17 cellular contexts compared by ENCODE assay signal in the genomic region with DNA sequence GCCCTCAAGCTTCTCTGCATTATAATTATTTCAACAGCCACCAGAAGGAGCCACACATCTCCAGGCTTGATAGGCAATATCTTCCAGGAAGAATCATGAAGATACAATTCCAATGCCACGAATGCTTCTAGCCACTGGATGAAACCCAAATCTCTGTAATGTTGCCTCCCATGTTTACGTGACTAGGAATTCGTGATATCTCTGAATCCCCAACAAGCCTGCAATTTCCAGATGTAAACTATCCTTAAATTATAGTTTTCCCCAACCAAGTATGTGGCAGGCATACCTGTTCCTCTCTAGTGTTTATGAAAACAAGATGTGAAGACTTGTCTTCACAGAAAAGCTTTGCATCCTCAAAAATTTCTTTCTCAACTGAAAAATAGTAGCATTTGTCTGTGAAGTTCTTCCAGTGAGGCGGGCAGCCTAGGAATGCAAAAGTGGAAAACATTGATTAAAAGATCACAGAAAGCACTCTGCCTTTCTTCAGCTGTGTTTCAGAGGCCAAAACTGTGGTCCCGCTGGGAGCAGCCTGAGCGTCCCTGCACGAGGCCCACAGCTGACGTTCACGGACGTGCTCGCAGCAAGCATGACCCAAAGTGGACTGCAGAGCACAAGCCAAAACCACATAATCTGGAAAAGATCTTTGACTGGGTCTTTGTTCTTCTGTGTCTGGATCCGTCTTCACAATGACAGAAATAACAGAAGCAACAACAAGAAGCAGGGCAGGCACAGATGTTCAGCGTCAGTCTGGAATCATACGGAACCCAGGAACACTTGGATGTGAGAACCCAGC.
A peak's percentile ranks its signal among the peaks of the same experiment; 100 is the strongest.
DNase-seq lines count a peak whose midpoint lies in the region; ATAC-seq and TF ChIP-seq lines count a peak whose summit lies in the region.
"Had no signal": no experiment of that assay in that cellular context is flagged by ENCODE, and none has a peak within 500 bp of the region (broad histone marks: within the 10 kb centered on the region; RNA-seq: fewer than 3 reads in every experiment).

No MANE protein-coding gene starts in this region.

- no peak overlapping the region for H2AK5ac ChIP-seq in IMR-90 (ENCODE audit: low read depth, low read length)

- H3K27me3 Mint-ChIP-seq in chondrocyte (ENCODE audit: low read depth): peaks cover 7% of the 10 kb centered on the region
- H3K27me3 Mint-ChIP-seq: activated CD4-positive, alpha-beta memory T cell treated with anti-CD3 and anti-CD28 coated beads, Interleukin-2, amount 10 ng/mL, durations not matched to agents 7 days and 5 days had no signal

- no peak overlapping the region for H4K91ac ChIP-seq in IMR-90 (ENCODE audit: insufficient read depth, low read depth, low read length)

- H3K4me3 ChIP-seq in IMR-90 (ENCODE audit: insufficient read depth, low read depth, low read length) (no peak overlapping the region), testis (no peak overlapping the region), left lung (no peak overlapping the region)
- H3K4me3 ChIP-seq: GM23248 had no signal

- H3K27ac ChIP-seq in IMR-90 (ENCODE audit: insufficient read depth, low read length) (no peak overlapping the region), testis (no peak overlapping the region), left lung (peak overlapping the region in 1 of 2 donors; percentile 0)
- H3K27ac ChIP-seq: GM23248, parathyroid adenoma had no signal

- H4K5ac ChIP-seq in IMR-90 (ENCODE audit: low read depth, low read length): no peak overlapping the region; the same call in 1 of the 2 replicates

- H3K27me3 ChIP-seq in IMR-90 (ENCODE audit: control insufficient read depth, insufficient read depth, low read length) (peaks cover 40% of the 10 kb centered on the region), testis (no peaks in the 10 kb centered on the region), left lung (no peaks in the 10 kb centered on the region)

- H3K4ac ChIP-seq in IMR-90 (ENCODE audit: low read depth, low read length): no peak overlapping the region

- POLR2A ChIA-PET in IMR-90 (lab: Charles Lee; ENCODE audit: unreplicated experiment): no interaction called here

- H3K36me3 Mint-ChIP-seq in chondrocyte (ENCODE audit: low read depth): no peaks in the 10 kb centered on the region
- H3K36me3 Mint-ChIP-seq: CD4-positive, alpha-beta memory T cell had no signal

- H2BK120ac ChIP-seq in IMR-90 (ENCODE audit: low read depth, low read length): no peak overlapping the region; the same call in 1 of the 2 replicates

- no peaks in the 10 kb centered on the region for H3K79me1 ChIP-seq in IMR-90 (ENCODE audit: low read depth in 1 of 2, low read length in 2 of 2)

- H3K36me3 ChIP-seq in IMR-90 (ENCODE audit: control insufficient read depth, insufficient read depth, low read length) (no peaks in the 10 kb centered on the region), testis (ENCODE audit: low read depth, missing control alignments) (no peaks in the 10 kb centered on the region), left lung (no peaks in the 10 kb centered on the region)

- no peak for DNase-seq in IMR-90
- DNase-seq in fibroblast of peridontal ligament (ENCODE audit: extremely low read depth): peak; percentile 90
- DNase-seq in mucosa of gallbladder (ENCODE audit: low spot score): peak; percentile 60
- DNase-seq in testis: peak; percentile 37
- DNase-seq in chondrocyte (ENCODE audit: low spot score): no peak
- no peak for DNase-seq in NCI-H82 (lab: John Stamatoyannopoulos, UW)
- DNase-seq in kidney tubule cell (ENCODE audit: low spot score): no peak
- no peak for DNase-seq in left lung
- DNase-seq: activated CD4-positive, alpha-beta memory T cell treated with anti-CD3 and anti-CD28 coated beads, Interleukin-2, amount 10 ng/mL, durations not matched to agents 7 days and 5 days; CD4-positive, alpha-beta memory T cell; GM23248; mammary epithelial cell; NCI-H1694; NCI-H526 treated with DMSO at 0.1 percent for 48 hours; stimulated activated CD4-positive, alpha-beta T cell treated with anti-CD3 and anti-CD28 coated beads, Interleukin-1b, Interleukin-23, amount 100 ng/mL, for 48 hours had no signal

- in situ Hi-C loops in IMR-90 (cut with MboI; ENCODE audit: low sequenced_read_pairs): no loop called here

- no peak overlapping the region for H4K8ac ChIP-seq in IMR-90 (ENCODE audit: low read depth in 2 of 2, low read length in 2 of 2)

- no TSS peak for BruUV-seq in IMR-90 (replicated peaks; lab: Mats Ljungman, UMichigan)

- H3K4me1 ChIP-seq in IMR-90 (ENCODE audit: control insufficient read depth, insufficient read depth, low read length) (peaks cover 7% of the 10 kb centered on the region; the same call in 1 of the 2 replicates), testis (no peaks in the 10 kb centered on the region), left lung (peaks cover 9 to 23% of the 10 kb centered on the region in 2 donors)
- H3K4me1 ChIP-seq: parathyroid adenoma had no signal

- no peak overlapping the region for H3K9ac ChIP-seq in IMR-90 (ENCODE audit: low read depth, low read length)
- H3K9ac ChIP-seq: GM23248, parathyroid adenoma had no signal

- TF ChIP-seq POLR2A in IMR-90 (IDR thresholded peaks at IDR 0.05; ENCODE audit: low read depth, low read length) (no peak), testis (IDR thresholded peaks at IDR 0.05) (no peak)

- no peaks in the 10 kb centered on the region; the same call in 1 of the 2 replicates for H4K20me1 ChIP-seq in IMR-90 (ENCODE audit: insufficient read depth, low read length)

- no peak overlapping the region for H3K4me2 ChIP-seq in IMR-90 (ENCODE audit: low read depth, low read length)

- peak overlapping the region; percentile 14 for H2AFZ ChIP-seq in IMR-90 (replicated peaks; ENCODE audit: low read length, poor library complexity)
- H2AFZ ChIP-seq: GM23248, parathyroid adenoma had no signal

- no peak overlapping the region for H3K56ac ChIP-seq in IMR-90 (ENCODE audit: extremely low read depth, insufficient read depth, low read length)

- CTCF ChIA-PET in IMR-90 (lab: Yijun Ruan, JAX): no interaction called here

- no peak overlapping the region for H3K18ac ChIP-seq in IMR-90 (ENCODE audit: low read depth, low read length)

- H3K9me3 Mint-ChIP-seq in chondrocyte (ENCODE audit: low read depth): no peaks in the 10 kb centered on the region
- H3K9me3 Mint-ChIP-seq: activated CD4-positive, alpha-beta memory T cell treated with anti-CD3 and anti-CD28 coated beads, Interleukin-2, amount 10 ng/mL, durations not matched to agents 7 days and 5 days; activated T-helper 17 cell treated with anti-CD3 and anti-CD28 coated beads, Interleukin-2, amount 50 U/mL, for 72 hours; CD4-positive, alpha-beta memory T cell had no signal

- H3K14ac ChIP-seq in IMR-90 (replicated peaks; ENCODE audit: low read depth, low read length): no peak overlapping the region

- no peak overlapping the region for H2BK15ac ChIP-seq in IMR-90 (ENCODE audit: low read depth, low read length)

- no peaks in the 10 kb centered on the region for H3K9me1 ChIP-seq in IMR-90 (ENCODE audit: insufficient read depth, low read length)

- H3K4me3 Mint-ChIP-seq in chondrocyte (ENCODE audit: unreplicated experiment): no peak overlapping the region
- H3K4me3 Mint-ChIP-seq: activated CD4-positive, alpha-beta memory T cell treated with anti-CD3 and anti-CD28 coated beads, Interleukin-2, amount 10 ng/mL, durations not matched to agents 7 days and 5 days; activated T-helper 17 cell treated with anti-CD3 and anti-CD28 coated beads, Interleukin-2, amount 50 U/mL, for 72 hours; CD4-positive, alpha-beta memory T cell had no signal

- TF ChIP-seq CTCF in IMR-90 (conservative IDR thresholded peaks at IDR 0.05; ENCODE audit: low read depth, low read length): no peak
- TF ChIP-seq CTCF in testis (IDR thresholded peaks at IDR 0.05): no peak
- TF ChIP-seq CTCF in chondrocyte (IDR thresholded peaks at IDR 0.05): no peak
- TF ChIP-seq CTCF in left lung (IDR thresholded peaks at IDR 0.05): no peak

- H2AK9ac ChIP-seq in IMR-90 (replicated peaks; ENCODE audit: low read depth, low read length, poor library complexity): no peak overlapping the region

- dilution Hi-C loops in IMR-90 (cut with HindIII; ENCODE audit: low sequenced_read_pairs, unreplicated experiment): no loop called here

- no peak overlapping the region for H3K23ac ChIP-seq in IMR-90 (ENCODE audit: low read depth, low read length)

- WGBS in IMR-90 (ENCODE audit: extremely low coverage in 2 of 2, insufficient read length in 1 of 2), 2 experiments: 61% methylated on average over 10 of the region's 14 CpGs; no CpG with 5 or more reads in 1 of the 2 experiments
- WGBS in testis, 2 donors: 49 to 66% methylated on average over 14 of the region's 14 CpGs

- no peak overlapping the region for H2BK20ac ChIP-seq in IMR-90 (ENCODE audit: low read depth, low read length)

- ATAC-seq in IMR-90 (ENCODE audit: low read depth): peak; percentile 32; the same call in 1 of the 2 replicates
- no peak for ATAC-seq in left lung
- ATAC-seq: activated T-helper 17 cell treated with anti-CD3 and anti-CD28 coated beads, Interleukin-2, amount 50 U/mL, for 72 hours had no signal

- no peaks in the 10 kb centered on the region for H3K9me3 ChIP-seq in IMR-90 (ENCODE audit: control insufficient read depth, insufficient read depth, low read length)
- no peaks in the 10 kb centered on the region for H3K9me3 ChIP-seq in testis
- H3K9me3 ChIP-seq in left lung: no peaks in the 10 kb centered on the region

- intact Hi-C loops in IMR-90 (cut with micrococcal nuclease) (loop anchor here (1.0 kb wide), 1 partner anchor 9 kb away; no protein-coding TSS in a partner anchor), testis (cut with DNase I; ENCODE audit: low total_unique reads) (no loop called here), left lung (cut with DNase I) (no loop called here)

- peaks cover 16% of the 10 kb centered on the region for H3K4me1 Mint-ChIP-seq in chondrocyte (ENCODE audit: low read depth)
- H3K4me1 Mint-ChIP-seq: activated CD4-positive, alpha-beta memory T cell treated with anti-CD3 and anti-CD28 coated beads, Interleukin-2, amount 10 ng/mL, durations not matched to agents 7 days and 5 days; activated T-helper 17 cell treated with anti-CD3 and anti-CD28 coated beads, Interleukin-2, amount 50 U/mL, for 72 hours; CD4-positive, alpha-beta memory T cell had no signal

- H3K27ac Mint-ChIP-seq in chondrocyte (ENCODE audit: unreplicated experiment): no peak overlapping the region
- H3K27ac Mint-ChIP-seq: activated CD4-positive, alpha-beta memory T cell treated with anti-CD3 and anti-CD28 coated beads, Interleukin-2, amount 10 ng/mL, durations not matched to agents 7 days and 5 days; activated T-helper 17 cell treated with anti-CD3 and anti-CD28 coated beads, Interleukin-2, amount 50 U/mL, for 72 hours; CD4-positive, alpha-beta memory T cell had no signal

- TF ChIP-seq RAD21 in IMR-90 (IDR thresholded peaks at IDR 0.05; ENCODE audit: low read length): no peak

- H2BK5ac ChIP-seq in IMR-90 (ENCODE audit: low read depth, low read length, poor library complexity, severe bottlenecking): no peak overlapping the region

TF ChIP-seq in IMR-90, 13 proteins besides CTCF, POLR2A, EP300 and RAD21 (continues in another document):
- TF ChIP-seq FOS (IDR thresholded peaks at IDR 0.05; ENCODE audit: low read depth, low read length) (no peak), MAZ (IDR thresholded peaks at IDR 0.05; ENCODE audit: borderline replicate concordance, low read depth, low read length) (no peak), NFE2L2 (IDR thresholded peaks at IDR 0.05; ENCODE audit: low read depth, low read length) (no peak)

Comparison
In these comparisons a context has a peak if more than half of its experiments do, and no peak if none do; other contexts are left out.
1. DNase-seq: peak in fibroblast of peridontal ligament (single experiment), mucosa of gallbladder (single experiment) and testis (single experiment); none in IMR-90 (single experiment), chondrocyte (single experiment), NCI-H82 (single experiment), kidney tubule cell (single experiment) and left lung (0 of 2).